Comparison of ENCODE assay signal across 9 cellular contexts in the genomic region with DNA sequence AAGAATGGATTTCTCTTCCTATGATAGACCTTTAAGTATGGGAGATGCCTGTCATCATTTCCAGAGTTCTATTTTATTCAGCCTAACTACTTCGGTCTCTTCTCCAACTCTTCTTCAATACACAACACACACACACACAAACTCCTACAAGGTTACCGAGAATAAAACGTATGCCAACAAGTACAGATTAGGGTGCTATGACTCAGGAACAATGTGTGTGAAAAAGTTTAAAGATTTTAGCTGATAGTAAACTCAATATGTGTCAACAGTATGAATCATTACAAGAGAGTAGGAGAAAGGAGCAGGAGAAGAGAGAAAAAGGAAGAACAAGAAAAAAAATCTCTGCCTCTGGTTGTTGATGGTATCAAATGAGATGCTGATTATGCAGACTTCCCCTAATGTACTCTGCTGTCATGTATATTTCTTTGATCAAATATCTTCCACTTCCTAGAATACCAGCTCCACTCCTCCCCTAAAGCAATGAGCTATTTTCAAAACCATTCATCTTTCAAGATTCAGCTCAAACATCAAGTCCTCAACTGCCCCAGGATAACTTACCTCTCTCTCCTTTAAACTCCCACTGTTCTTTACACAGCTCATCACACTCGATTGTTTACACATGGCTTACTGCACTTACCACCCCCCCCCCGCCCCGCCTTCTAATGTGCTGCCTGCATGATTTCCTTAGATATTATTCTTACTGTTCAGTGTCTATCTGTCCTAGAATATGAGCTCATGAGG.
A peak's percentile ranks its signal among the peaks of the same experiment; 100 is the strongest.
DNase-seq lines count a peak whose midpoint lies in the region; ATAC-seq, FAIRE-seq and TF ChIP-seq lines count a peak whose summit lies in the region.
"Had no signal": no experiment of that assay in that cellular context is flagged by ENCODE, and none has a peak within 500 bp of the region (broad histone marks: within the 10 kb centered on the region; RNA-seq: fewer than 3 reads in every experiment).

No MANE protein-coding gene starts in this region.

- no peak overlapping the region for H2AFZ ChIP-seq in astrocyte (ENCODE audit: low read depth, low read length)

- H3K27ac ChIP-seq in astrocyte (ENCODE audit: low read depth, low read length) = no peak overlapping the region
- H3K27ac ChIP-seq: prostate gland had no signal

- no peak for TF ChIP-seq POLR2A in erythroblast (IDR thresholded peaks at IDR 0.05; ENCODE audit: low read length)

- TF ChIP-seq CTCF in astrocyte (IDR thresholded peaks at IDR 0.05; ENCODE audit: insufficient read depth, low read depth, low read length) = no peak

- FAIRE-seq in astrocyte (lab: Jason Lieb, UNC) = peak; percentile 52

- H3K9me3 ChIP-seq in astrocyte (ENCODE audit: insufficient read depth, low read depth, low read length) = no peaks in the 10 kb centered on the region
- H3K9me3 ChIP-seq: prostate gland had no signal

- peaks cover 25% of the 10 kb centered on the region for H3K27me3 Mint-ChIP-seq in astrocyte (ENCODE audit: low read depth, unreplicated experiment)

- no peaks in the 10 kb centered on the region for H3K4me1 ChIP-seq in astrocyte (ENCODE audit: insufficient read depth, low read length)
- H3K4me1 ChIP-seq: prostate gland had no signal

- peaks cover 4% of the 10 kb centered on the region for H3K27me3 ChIP-seq in astrocyte (ENCODE audit: insufficient read depth, low read length)

- H3K4me1 Mint-ChIP-seq in astrocyte (ENCODE audit: low read depth, unreplicated experiment) = peaks cover 16% of the 10 kb centered on the region

- no peaks in the 10 kb centered on the region for H3K36me3 Mint-ChIP-seq in astrocyte (ENCODE audit: low read depth, unreplicated experiment)

- no peaks in the 10 kb centered on the region for H3K79me2 ChIP-seq in astrocyte (ENCODE audit: insufficient read depth, low read length)

- no peaks in the 10 kb centered on the region for H3K9me3 Mint-ChIP-seq in astrocyte (ENCODE audit: unreplicated experiment)

- H3K4me3 Mint-ChIP-seq in astrocyte (ENCODE audit: unreplicated experiment) = no peak overlapping the region

- ATAC-seq in HG03280 (IDR thresholded peaks at IDR 0.05; ENCODE audit: unreplicated experiment) (peak; percentile 19), HG03571 (IDR thresholded peaks at IDR 0.05; ENCODE audit: unreplicated experiment) (no peak)

- DNase-seq in GM03348 (ENCODE audit: low spot score) (peak; percentile 18), astrocyte (ENCODE audit: low read depth) (peak; percentile 72), middle frontal gyrus (ENCODE audit: extremely low spot score, low spot score) (peak; percentile 9), erythroblast (lab: John Stamatoyannopoulos, UW) (no peak), HK-2 (ENCODE audit: unreplicated experiment) (no peak), G401 (ENCODE audit: low spot score) (no peak)

- no peaks in the 10 kb centered on the region for H3K36me3 ChIP-seq in astrocyte (ENCODE audit: insufficient read depth, low read length)
- H3K36me3 ChIP-seq: prostate gland had no signal

- no peaks in the 10 kb centered on the region for H4K20me1 ChIP-seq in astrocyte (ENCODE audit: insufficient read depth, low read length)

- H3K27ac Mint-ChIP-seq in astrocyte (ENCODE audit: unreplicated experiment) = no peak overlapping the region

- H3K4me2 ChIP-seq in astrocyte (ENCODE audit: low read length) = no peak overlapping the region

- H3K4me3 ChIP-seq in astrocyte (ENCODE audit: insufficient read depth, low read depth, low read length) = no peak overlapping the region
- H3K4me3 ChIP-seq: prostate gland had no signal

- in situ Hi-C loops in G401 (cut with HindIII; ENCODE audit: low sequenced_read_pairs) = no loop called here

- H3K9ac ChIP-seq in astrocyte (ENCODE audit: low read length) = no peak overlapping the region

Comparison
In these comparisons a context has a peak if more than half of its experiments do, and no peak if none do; other contexts are left out.
1. DNase-seq: peak in GM03348 (single experiment), astrocyte (single experiment) and middle frontal gyrus (single experiment); none in erythroblast (0 of 2), HK-2 (single experiment) and G401 (single experiment).